1 cellular context compared by ENCODE assay signal in the genomic region with DNA sequence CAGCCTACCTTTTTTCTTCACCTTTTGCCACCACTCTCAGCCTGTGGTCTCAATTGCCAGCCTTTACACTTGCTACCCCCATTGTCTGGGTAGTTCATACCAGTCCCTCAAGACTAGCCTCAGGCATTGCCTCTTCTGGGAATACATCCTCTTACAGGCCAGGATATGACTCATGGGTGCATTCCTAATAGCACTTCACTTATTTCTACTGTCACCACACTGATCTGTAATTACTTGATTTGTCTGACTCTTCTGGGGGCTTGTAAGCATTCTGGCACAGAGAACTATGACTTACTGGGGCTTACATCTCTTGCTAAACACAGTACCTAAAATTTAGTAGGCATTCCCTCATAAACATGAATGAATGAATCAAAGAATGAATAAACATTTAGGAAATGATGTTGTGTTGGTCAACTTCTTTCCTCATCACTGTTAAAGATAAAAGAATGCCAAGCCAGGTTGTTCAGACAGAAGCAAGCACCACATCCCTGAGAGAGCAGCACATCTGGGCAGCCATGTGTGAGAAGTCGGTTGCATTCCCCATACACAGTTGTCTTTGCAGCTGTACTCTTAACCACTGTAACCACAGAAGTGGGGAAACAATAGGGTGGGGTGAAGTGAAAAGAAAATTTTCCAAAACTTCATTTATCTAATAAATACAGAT.
TF ChIP-seq lines count a peak whose summit lies in the region.

No MANE protein-coding gene starts in this region.

TF ChIP-seq in HepG2, 621 proteins besides CTCF, POLR2A, EP300 and RAD21 (continued from another document):
- TF ChIP-seq, protein P1, sequence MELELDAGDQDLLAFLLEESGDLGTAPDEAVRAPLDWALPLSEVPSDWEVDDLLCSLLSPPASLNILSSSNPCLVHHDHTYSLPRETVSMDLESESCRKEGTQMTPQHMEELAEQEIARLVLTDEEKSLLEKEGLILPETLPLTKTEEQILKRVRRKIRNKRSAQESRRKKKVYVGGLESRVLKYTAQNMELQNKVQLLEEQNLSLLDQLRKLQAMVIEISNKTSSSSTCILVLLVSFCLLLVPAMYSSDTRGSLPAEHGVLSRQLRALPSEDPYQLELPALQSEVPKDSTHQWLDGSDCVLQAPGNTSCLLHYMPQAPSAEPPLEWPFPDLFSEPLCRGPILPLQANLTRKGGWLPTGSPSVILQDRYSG (CRISPR knock-in tag; IDR thresholded peaks at IDR 0.05): no peak
- TF ChIP-seq WIZ (CRISPR knock-in tag; IDR thresholded peaks at IDR 0.05) (no peak), ZNF432 (CRISPR knock-in tag; IDR thresholded peaks at IDR 0.05; ENCODE audit: borderline replicate concordance) (no peak), ZNF20 (CRISPR knock-in tag; IDR thresholded peaks at IDR 0.05) (no peak), ZNF678 (CRISPR knock-in tag; IDR thresholded peaks at IDR 0.05) (no peak), KMT2B (CRISPR knock-in tag; IDR thresholded peaks at IDR 0.05) (no peak), ZNF350 (CRISPR knock-in tag; IDR thresholded peaks at IDR 0.05; ENCODE audit: borderline replicate concordance, low read depth) (no peak), JUN (CRISPR knock-in tag; IDR thresholded peaks at IDR 0.05) (no peak)
- TF ChIP-seq, protein P2, sequence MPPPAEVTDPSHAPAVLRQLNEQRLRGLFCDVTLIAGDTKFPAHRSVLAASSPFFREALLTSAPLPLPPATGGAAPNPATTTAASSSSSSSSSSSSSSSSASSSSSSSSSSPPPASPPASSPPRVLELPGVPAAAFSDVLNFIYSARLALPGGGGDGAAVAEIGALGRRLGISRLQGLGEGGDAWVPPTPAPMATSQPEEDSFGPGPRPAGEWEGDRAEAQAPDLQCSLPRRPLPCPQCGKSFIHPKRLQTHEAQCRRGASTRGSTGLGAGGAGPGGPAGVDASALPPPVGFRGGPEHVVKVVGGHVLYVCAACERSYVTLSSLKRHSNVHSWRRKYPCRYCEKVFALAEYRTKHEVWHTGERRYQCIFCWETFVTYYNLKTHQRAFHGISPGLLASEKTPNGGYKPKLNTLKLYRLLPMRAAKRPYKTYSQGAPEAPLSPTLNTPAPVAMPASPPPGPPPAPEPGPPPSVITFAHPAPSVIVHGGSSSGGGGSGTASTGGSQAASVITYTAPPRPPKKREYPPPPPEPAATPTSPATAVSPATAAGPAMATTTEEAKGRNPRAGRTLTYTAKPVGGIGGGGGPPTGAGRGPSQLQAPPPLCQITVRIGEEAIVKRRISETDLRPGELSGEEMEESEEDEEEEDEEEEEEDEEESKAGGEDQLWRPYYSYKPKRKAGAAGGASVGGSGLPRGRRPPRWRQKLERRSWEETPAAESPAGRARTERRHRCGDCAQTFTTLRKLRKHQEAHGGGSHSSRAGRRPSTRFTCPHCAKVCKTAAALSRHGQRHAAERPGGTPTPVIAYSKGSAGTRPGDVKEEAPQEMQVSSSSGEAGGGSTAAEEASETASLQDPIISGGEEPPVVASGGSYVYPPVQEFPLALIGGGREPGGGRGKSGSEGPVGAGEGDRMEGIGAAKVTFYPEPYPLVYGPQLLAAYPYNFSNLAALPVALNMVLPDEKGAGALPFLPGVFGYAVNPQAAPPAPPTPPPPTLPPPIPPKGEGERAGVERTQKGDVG (CRISPR knock-in tag; IDR thresholded peaks at IDR 0.05; ENCODE audit: borderline replicate concordance): no peak
TF ChIP-seq in HepG2: peak in this region for 0.
